In the genomic region with DNA sequence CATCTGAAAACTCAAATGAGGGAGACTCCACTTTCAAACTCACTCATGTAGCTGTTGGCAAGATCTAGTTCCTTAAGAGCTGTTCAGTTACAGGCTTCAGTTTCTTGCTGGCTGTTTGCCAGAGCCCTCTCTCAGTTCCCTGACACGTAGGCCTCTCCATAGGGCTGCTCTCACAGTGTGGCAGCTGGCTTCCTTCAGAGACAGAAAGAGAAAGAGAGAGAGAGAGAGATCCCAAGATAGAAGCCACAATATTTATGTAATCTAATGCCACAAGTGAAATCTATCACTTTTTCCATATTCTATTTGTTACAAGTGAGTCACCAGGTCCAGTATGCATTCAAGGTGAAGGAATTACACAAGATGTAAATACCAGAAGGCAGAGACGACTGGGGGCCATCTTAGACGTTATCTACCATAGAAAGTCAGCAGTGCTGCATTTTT, we compare ENCODE assay signal across 10 cellular contexts.
DNase-seq lines count a peak whose midpoint lies in the region; ATAC-seq, FAIRE-seq and TF ChIP-seq lines count a peak whose summit lies in the region.
"Had no signal": no experiment of that assay in that cellular context is flagged by ENCODE, and none has a peak within 500 bp of the region (broad histone marks: within the 10 kb centered on the region; RNA-seq: fewer than 3 reads in every experiment).

No MANE protein-coding gene starts in this region.

- CTCF ChIA-PET in K562 (lab: Yijun Ruan, JAX; ENCODE audit: low intra/inter-chr PET ratio), result interaction anchor here (0.6 kb wide), 1 partner anchor 24 kb away, joined by 3 read pairs; no protein-coding TSS in a partner anchor

- H3K4me3 ChIP-seq in K562, result no peak overlapping the region
- H3K4me3 ChIP-seq: dorsolateral prefrontal cortex had no signal

- H3K27ac ChIP-seq in K562 (ENCODE audit: extremely low read depth, low read depth, low read length), result no peak overlapping the region
- H3K27ac ChIP-seq: dorsolateral prefrontal cortex, KMS-11 had no signal

- H3K4me2 ChIP-seq in K562 (ENCODE audit: insufficient read depth, low read length), result no peak overlapping the region
- H3K4me2 ChIP-seq: KMS-11 had no signal

- H3K27ac Mint-ChIP-seq in immature natural killer cell, result no peak overlapping the region

- DNase-seq in GM13976 (ENCODE audit: low spot score) (peak; percentile 43), K562 (ENCODE audit: extremely low read depth in 1 of 4, low spot score in 3 of 4) (peak in 1 of 4 experiments; percentile 13), HuH-7 (ENCODE audit: low spot score) (no peak), iPS-NIHi7 (ENCODE audit: extremely low spot score) (no peak), immature natural killer cell (no peak)
- DNase-seq in effector CD8-positive, alpha-beta T cell (lab: John Stamatoyannopoulos, UW), result no peak

- H3K9me3 ChIP-seq in K562 (replicated peaks; ENCODE audit: control insufficient read depth, insufficient read depth, low read depth, low read length), result no peaks in the 10 kb centered on the region

- intact Hi-C loops in K562 (cut with micrococcal nuclease), result no loop called here

- BruUV-seq in K562 (replicated peaks; lab: Mats Ljungman, UMichigan), result no TSS peak

- no peaks in the 10 kb centered on the region for H3K79me2 ChIP-seq in K562 (ENCODE audit: control insufficient read depth, insufficient read depth, low read length)

- H2AFZ ChIP-seq in K562 (ENCODE audit: low read depth, low read length), result no peak overlapping the region

- no peaks in the 10 kb centered on the region for H3K9me1 ChIP-seq in K562 (ENCODE audit: control insufficient read depth, insufficient read depth, low read length)

- H3K9ac ChIP-seq in K562 (ENCODE audit: insufficient read depth in 1 of 2, low read depth in 2 of 2, low read length in 2 of 2), result no peak overlapping the region
- H3K9ac ChIP-seq: KMS-11 had no signal

- in situ Hi-C loops in GM13976 (cut with MboI; ENCODE audit: low sequenced_read_pairs, unreplicated experiment) (no loop called here), K562 (cut with MboI) (no loop called here)

- TF ChIP-seq POLR2A in K562 (conservative IDR thresholded peaks at IDR 0.05), result no peak

- no peak for TF ChIP-seq RAD21 in K562 (CRISPR knock-in tag; conservative IDR thresholded peaks at IDR 0.05 in 1 of 2, IDR thresholded peaks at IDR 0.05 in 1 of 2)

- TF ChIP-seq CTCF in GM13976 (IDR thresholded peaks at IDR 0.05; ENCODE audit: borderline replicate concordance, control extremely low read depth, extremely low read depth, insufficient read depth, missing control alignments) (no peak), K562 (IDR thresholded peaks at IDR 0.05 in 2 of 3, conservative IDR thresholded peaks at IDR 0.05 in 1 of 3; ENCODE audit: insufficient read depth in 2 of 3, low read depth in 1 of 3, low read length in 3 of 3) (no peak)

- no peak for TF ChIP-seq EP300 in K562 (IDR thresholded peaks at IDR 0.05; ENCODE audit: low read length)

- no peaks in the 10 kb centered on the region for H3K36me3 ChIP-seq in K562 (ENCODE audit: control insufficient read depth, insufficient read depth, low read length)

- no peak for FAIRE-seq in K562 (lab: Jason Lieb, UNC)

- peak; percentile 98 for ATAC-seq in GM21390 (IDR thresholded peaks at IDR 0.05; ENCODE audit: unreplicated experiment)
- peak; percentile 75 for ATAC-seq in HG03521 (IDR thresholded peaks at IDR 0.05; ENCODE audit: unreplicated experiment)
- no peak for ATAC-seq in K562

- H3K27me3 Mint-ChIP-seq in immature natural killer cell (ENCODE audit: low read depth in 3 of 3), result peaks cover 4 to 6% (median 4%) of the 10 kb centered on the region in 3 donors

- H3K9me3 Mint-ChIP-seq in immature natural killer cell, result peaks cover 0 to 2% (median 0%) of the 10 kb centered on the region in 6 donors

- 0% methylated on average over 3 of the region's 3 CpGs for WGBS in K562 (ENCODE audit: insufficient coverage, low coverage, missing lambda C conversion rate)

- H3K4me3 Mint-ChIP-seq in immature natural killer cell, result no peak overlapping the region

- H3K4me1 Mint-ChIP-seq in immature natural killer cell, result no peaks in the 10 kb centered on the region

- no peaks in the 10 kb centered on the region for H3K36me3 Mint-ChIP-seq in immature natural killer cell

- H3K27me3 ChIP-seq in K562 (ENCODE audit: control insufficient read depth in 2 of 2, insufficient read depth in 2 of 2, low read length in 2 of 2), result no peaks in the 10 kb centered on the region; a peak in 1 of 5 replicates

- H4K20me1 ChIP-seq in K562 (replicated peaks; ENCODE audit: control insufficient read depth, insufficient read depth, low read length), result no peaks in the 10 kb centered on the region

- no peaks in the 10 kb centered on the region for H3K4me1 ChIP-seq in K562 (replicated peaks in 1 of 2; ENCODE audit: control insufficient read depth in 2 of 2, insufficient read depth in 2 of 2, low read length in 2 of 2)

- POLR2A ChIA-PET in K562 (lab: Yijun Ruan, JAX), result interaction anchor here (0.8 kb wide), 1 partner anchor 8 kb away, joined by 3 read pairs; no protein-coding TSS in a partner anchor

TF ChIP-seq in K562, 482 proteins besides CTCF, POLR2A, EP300 and RAD21:
- TF ChIP-seq KDM2B (CRISPR knock-in tag; IDR thresholded peaks at IDR 0.05) (no peak), MAZ (CRISPR knock-in tag; conservative IDR thresholded peaks at IDR 0.05 in 1 of 2, IDR thresholded peaks at IDR 0.05 in 1 of 2) (no peak), NFIC (IDR thresholded peaks at IDR 0.05) (peak; percentile 67), ATF1 (CRISPR knock-in tag; IDR thresholded peaks at IDR 0.05) (no peak), ATF1 (tag; IDR thresholded peaks at IDR 0.05) (0 out of 2 replicates have a peak, but pooled peaks have one; percentile 16), ZNF384 (IDR thresholded peaks at IDR 0.05; ENCODE audit: low read depth, low read length) (0 out of 2 replicates have a peak, but pooled peaks have one; percentile 34)
TF ChIP-seq in K562: peak in this region for 3.
